20 cellular contexts compared by ENCODE assay signal in the genomic region with DNA sequence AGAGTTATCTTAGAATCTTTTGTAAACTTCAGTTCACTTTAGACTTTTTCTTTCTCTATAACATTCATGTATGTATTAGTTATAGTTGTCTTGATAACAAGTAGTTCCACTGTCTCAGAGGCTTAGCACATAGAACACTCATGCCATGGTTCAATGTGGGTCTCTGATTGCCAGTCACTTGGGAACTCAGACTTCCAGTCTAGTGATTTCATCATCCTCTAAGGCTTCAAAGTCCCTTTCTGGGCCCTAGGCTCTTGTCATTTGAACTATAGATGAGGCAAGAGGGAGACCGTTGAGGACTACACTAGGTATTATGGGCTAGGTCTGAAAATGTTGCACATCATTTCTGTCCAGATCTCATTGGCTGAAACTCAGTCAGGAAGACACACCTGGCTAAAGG.
"Had no signal": no experiment of that assay in that cellular context is flagged by ENCODE, and none has a peak within 500 bp of the region (broad histone marks: within the 10 kb centered on the region; RNA-seq: fewer than 3 reads in every experiment).

No MANE protein-coding gene starts in this region.

- ATAC-seq: activated CD4-positive, alpha-beta T cell treated with anti-CD3 and anti-CD28 coated beads for 36 hours; foreskin keratinocyte; natural killer cell had no signal

- H3K4me1 Mint-ChIP-seq: activated B cell treated with CpG ODN at 0.5 μM for 24 hours; activated CD4-positive, alpha-beta T cell treated with anti-CD3 and anti-CD28 coated beads for 36 hours; activated naive CD8-positive, alpha-beta T cell treated with anti-CD3 and anti-CD28 coated beads for 36 hours; natural killer cell had no signal

- H3K27ac Mint-ChIP-seq: activated B cell treated with CpG ODN at 0.5 μM for 24 hours; activated CD4-positive, alpha-beta T cell treated with anti-CD3 and anti-CD28 coated beads for 36 hours; activated naive CD8-positive, alpha-beta T cell treated with anti-CD3 and anti-CD28 coated beads for 36 hours; natural killer cell; stimulated activated naive CD8-positive, alpha-beta T cell treated with anti-CD3 and anti-CD28 coated beads, Interleukin-15, Interleukin-2, amounts not matched to agents 100 ng/mL and 50 ng/mL, for 24 hours had no signal

- H3K4me3 ChIP-seq: suprapubic skin, tibial nerve had no signal

- H3K36me3 Mint-ChIP-seq: activated naive CD8-positive, alpha-beta T cell treated with anti-CD3 and anti-CD28 coated beads for 36 hours; natural killer cell had no signal

- H3K9me3 Mint-ChIP-seq: natural killer cell had no signal

- H3K36me3 ChIP-seq: suprapubic skin, tibial nerve had no signal

- H3K27ac ChIP-seq: foreskin keratinocyte, suprapubic skin, tibial nerve had no signal

- DNase-seq: activated B cell treated with CpG ODN at 0.5 μM for 24 hours; activated CD4-positive, alpha-beta T cell treated with anti-CD3 and anti-CD28 coated beads for 36 hours; activated CD4-positive, alpha-beta T cell treated with anti-CD3 and anti-CD28 coated beads, Interleukin-2, amount 50 U/mL, for 48 hours; activated naive CD4-positive, alpha-beta T cell treated with Interleukin-2 at 50 U/mL for 16 hours; activated naive CD8-positive, alpha-beta T cell treated with anti-CD3 and anti-CD28 coated beads for 36 hours; activated T-cell treated with anti-CD3 and anti-CD28 coated beads, Interleukin-2, amount 50 U/mL, for 48 hours; central memory CD4-positive, alpha-beta T cell; dermis blood vessel endothelial cell; effector CD8-positive, alpha-beta T cell; erythroblast; foreskin keratinocyte; kidney; natural killer cell; stimulated activated CD4-positive, alpha-beta T cell treated with anti-CD3 and anti-CD28 coated beads, Interleukin-1b, Interleukin-23, amount 100 ng/mL, for 48 hours; T1000 had no signal

- H3K4me3 Mint-ChIP-seq: activated B cell treated with CpG ODN at 0.5 μM for 24 hours; activated CD4-positive, alpha-beta T cell treated with anti-CD3 and anti-CD28 coated beads for 36 hours; activated naive CD8-positive, alpha-beta T cell treated with anti-CD3 and anti-CD28 coated beads for 36 hours; natural killer cell; stimulated activated naive CD8-positive, alpha-beta T cell treated with anti-CD3 and anti-CD28 coated beads, Interleukin-15, Interleukin-2, amounts not matched to agents 100 ng/mL and 50 ng/mL, for 24 hours had no signal

- H3K9me3 ChIP-seq: suprapubic skin had no signal

- H3K4me1 ChIP-seq: suprapubic skin, tibial nerve had no signal

- H3K27me3 ChIP-seq: foreskin keratinocyte had no signal

- FAIRE-seq: astrocyte, kidney, urothelium cell line had no signal
